In genomic region chr19:38304866-38305429, GRCh38 we compare ENCODE assay signal across 1 cellular context.
TF ChIP-seq lines count a peak whose summit lies in the region.

No MANE protein-coding gene starts in this region.

TF ChIP-seq in IMR-90, 13 proteins besides CTCF, POLR2A, EP300 and RAD21 (continued from another document):
- TF ChIP-seq MXI1 (IDR thresholded peaks at IDR 0.05; ENCODE audit: borderline replicate concordance, low read depth, low read length): no peak
- no peak for TF ChIP-seq SMC3 (IDR thresholded peaks at IDR 0.05; ENCODE audit: low read depth, low read length)
- TF ChIP-seq NFE2L2 (IDR thresholded peaks at IDR 0.05; ENCODE audit: low read depth, low read length): no peak
- TF ChIP-seq BHLHE40 (IDR thresholded peaks at IDR 0.05; ENCODE audit: low read depth, low read length): no peak
- no peak for TF ChIP-seq MAFK (IDR thresholded peaks at IDR 0.05; ENCODE audit: low read depth, low read length)
